Comparison of ENCODE assay signal across 1 cellular context in genomic region chr10:63430999-63431356, GRCh38.
TF ChIP-seq lines count a peak whose summit lies in the region.

No MANE protein-coding gene starts in this region.

TF ChIP-seq in SK-N-SH, 30 proteins besides CTCF, POLR2A, EP300 and RAD21 (continued from another document):
- TF ChIP-seq USF2 (IDR thresholded peaks at IDR 0.05; ENCODE audit: borderline replicate concordance, low read depth, low read length) (no peak), POLR2AphosphoS5 (IDR thresholded peaks at IDR 0.05; ENCODE audit: low read depth, low read length) (no peak), NRF1 (IDR thresholded peaks at IDR 0.05; ENCODE audit: low read depth, low read length) (no peak), REST (IDR thresholded peaks at IDR 0.05; ENCODE audit: low read depth, low read length) (no peak), SIN3A (IDR thresholded peaks at IDR 0.05; ENCODE audit: borderline replicate concordance, low read depth, low read length) (no peak), ELF1 (IDR thresholded peaks at IDR 0.05) (no peak), MXI1 (IDR thresholded peaks at IDR 0.05; ENCODE audit: low read depth, low read length) (no peak)
